ENCODE assay signal across 16 cellular contexts in the genomic region with DNA sequence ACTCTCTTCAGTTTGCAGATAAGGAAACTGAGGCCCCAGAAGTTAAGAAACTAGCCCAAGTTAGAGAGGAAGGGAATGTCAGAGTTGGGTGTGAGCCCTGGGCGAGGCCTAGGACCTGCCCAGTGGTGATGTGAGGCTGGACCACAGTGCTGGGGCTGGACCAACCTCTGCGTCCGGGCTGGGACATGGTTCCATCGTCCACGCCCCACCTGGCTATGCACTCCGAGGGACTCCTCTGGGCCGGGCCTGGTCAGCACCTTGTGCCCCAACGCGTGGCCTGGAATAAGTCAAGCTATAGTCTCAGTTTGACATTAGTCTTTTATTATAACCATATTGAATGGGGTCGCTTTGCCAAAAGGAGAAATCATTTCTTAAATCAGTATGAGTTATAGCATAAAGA.
DNase-seq lines count a peak whose midpoint lies in the region; ATAC-seq and TF ChIP-seq lines count a peak whose summit lies in the region.
"Had no signal": no experiment of that assay in that cellular context is flagged by ENCODE, and none has a peak within 500 bp of the region (broad histone marks: within the 10 kb centered on the region; RNA-seq: fewer than 3 reads in every experiment).

No MANE protein-coding gene starts in this region.

- peak overlapping the region; percentile 47 for H3K27ac Mint-ChIP-seq in activated CD8-positive, alpha-beta T cell treated with anti-CD3 and anti-CD28 coated beads, Interleukin-2, amount 10 ng/mL, durations not matched to agents 7 days and 5 days
- no peak overlapping the region for H3K27ac Mint-ChIP-seq in activated CD8-positive, alpha-beta T cell treated with anti-CD3 and anti-CD28 coated beads for 36 hours

- POLR2A ChIA-PET in activated CD8-positive, alpha-beta T cell treated with anti-CD3 and anti-CD28 coated beads, Interleukin-2, amount 10 ng/mL, durations not matched to agents 7 days and 5 days (lab: Charles Lee): no interaction called here
- POLR2A ChIA-PET in activated CD8-positive, alpha-beta T cell treated with anti-CD3 and anti-CD28 coated beads for 36 hours (lab: Charles Lee): no interaction called here

- H3K36me3 ChIP-seq in right atrium auricular region (peaks cover 26% of the 10 kb centered on the region), psoas muscle (ENCODE audit: insufficient read depth in 1 of 2, low read depth in 1 of 2) (peaks cover 0 to 17% of the 10 kb centered on the region in 2 donors)

- H3K4me3 ChIP-seq in right atrium auricular region (no peak overlapping the region), psoas muscle (no peak overlapping the region)
- H3K4me3 ChIP-seq: BLaER1 had no signal

- peaks cover 10% of the 10 kb centered on the region for H3K9me3 Mint-ChIP-seq in activated CD8-positive, alpha-beta T cell treated with anti-CD3 and anti-CD28 coated beads, Interleukin-2, amount 10 ng/mL, durations not matched to agents 7 days and 5 days (ENCODE audit: insufficient read depth)
- H3K9me3 Mint-ChIP-seq in activated CD8-positive, alpha-beta T cell treated with anti-CD3 and anti-CD28 coated beads for 36 hours: peaks cover 11% of the 10 kb centered on the region

- no peak overlapping the region for H3K4me3 Mint-ChIP-seq in activated CD8-positive, alpha-beta T cell treated with anti-CD3 and anti-CD28 coated beads, Interleukin-2, amount 10 ng/mL, durations not matched to agents 7 days and 5 days
- no peak overlapping the region for H3K4me3 Mint-ChIP-seq in activated CD8-positive, alpha-beta T cell treated with anti-CD3 and anti-CD28 coated beads for 36 hours
- H3K4me3 Mint-ChIP-seq: CD8-positive, alpha-beta memory T cell; H9 had no signal

- no peak for TF ChIP-seq CTCF in activated CD8-positive, alpha-beta T cell treated with anti-CD3 and anti-CD28 coated beads for 36 hours (IDR thresholded peaks at IDR 0.05)
- TF ChIP-seq CTCF in right atrium auricular region (IDR thresholded peaks at IDR 0.05): no peak
- TF ChIP-seq CTCF in psoas muscle (IDR thresholded peaks at IDR 0.05): no peak

- CTCF ChIA-PET in activated CD8-positive, alpha-beta T cell treated with anti-CD3 and anti-CD28 coated beads, Interleukin-2, amount 10 ng/mL, durations not matched to agents 7 days and 5 days (lab: Charles Lee): no interaction called here
- CTCF ChIA-PET in activated CD8-positive, alpha-beta T cell treated with anti-CD3 and anti-CD28 coated beads for 36 hours (lab: Charles Lee): interaction anchor here (1.5 kb wide), 1 partner anchor 30 kb away, joined by 5 read pairs; no protein-coding TSS in a partner anchor

- H3K4me1 Mint-ChIP-seq in activated CD8-positive, alpha-beta T cell treated with anti-CD3 and anti-CD28 coated beads, Interleukin-2, amount 10 ng/mL, durations not matched to agents 7 days and 5 days (ENCODE audit: low read depth): peaks cover 67% of the 10 kb centered on the region
- peaks cover 28% of the 10 kb centered on the region for H3K4me1 Mint-ChIP-seq in activated CD8-positive, alpha-beta T cell treated with anti-CD3 and anti-CD28 coated beads for 36 hours (ENCODE audit: low read depth)

- WGBS in psoas muscle, 3 donors: 96 to 99% (median 97%) methylated on average over 10 of the region's 10 CpGs

- no peak for ATAC-seq in activated CD8-positive, alpha-beta T cell treated with anti-CD3 and anti-CD28 coated beads, Interleukin-2, amount 10 ng/mL, durations not matched to agents 7 days and 5 days
- ATAC-seq in activated CD8-positive, alpha-beta T cell treated with anti-CD3 and anti-CD28 coated beads for 36 hours: no peak
- ATAC-seq in psoas muscle: no peak
- no peak for ATAC-seq in HG02623 (IDR thresholded peaks at IDR 0.05; ENCODE audit: unreplicated experiment)
- no peak for ATAC-seq in GM21381 (IDR thresholded peaks at IDR 0.05; ENCODE audit: unreplicated experiment)

- peaks cover 67% of the 10 kb centered on the region for H3K36me3 Mint-ChIP-seq in activated CD8-positive, alpha-beta T cell treated with anti-CD3 and anti-CD28 coated beads, Interleukin-2, amount 10 ng/mL, durations not matched to agents 7 days and 5 days (ENCODE audit: low read depth)
- H3K36me3 Mint-ChIP-seq in activated CD8-positive, alpha-beta T cell treated with anti-CD3 and anti-CD28 coated beads for 36 hours (ENCODE audit: low read depth): peaks cover 34% of the 10 kb centered on the region

- intact Hi-C loops in activated CD8-positive, alpha-beta T cell treated with anti-CD3 and anti-CD28 coated beads for 36 hours (cut with micrococcal nuclease): no loop called here
- intact Hi-C loops in cardiac septum (cut with DNase I): no loop called here
- intact Hi-C loops in psoas muscle (cut with DNase I): no loop called here

- H3K4me1 ChIP-seq in right atrium auricular region (peaks cover 0 to 18% of the 10 kb centered on the region in 2 donors), psoas muscle (peaks cover 27% of the 10 kb centered on the region)
- H3K4me1 ChIP-seq: Caco-2 had no signal

- H3K27me3 Mint-ChIP-seq in activated CD8-positive, alpha-beta T cell treated with anti-CD3 and anti-CD28 coated beads, Interleukin-2, amount 10 ng/mL, durations not matched to agents 7 days and 5 days (ENCODE audit: low read depth): no peaks in the 10 kb centered on the region
- no peaks in the 10 kb centered on the region for H3K27me3 Mint-ChIP-seq in activated CD8-positive, alpha-beta T cell treated with anti-CD3 and anti-CD28 coated beads for 36 hours
- H3K27me3 Mint-ChIP-seq: CD8-positive, alpha-beta memory T cell had no signal

- H3K27ac ChIP-seq in right atrium auricular region (peak overlapping the region; percentile 82), psoas muscle (peak overlapping the region; percentile 72)
- H3K27ac ChIP-seq: BLaER1 had no signal

- no peak for DNase-seq in activated CD8-positive, alpha-beta T cell treated with anti-CD3 and anti-CD28 coated beads, Interleukin-2, amount 10 ng/mL, durations not matched to agents 7 days and 5 days
- no peak for DNase-seq in activated CD8-positive, alpha-beta T cell treated with anti-CD3 and anti-CD28 coated beads for 36 hours
- DNase-seq in right atrium auricular region (ENCODE audit: low spot score): no peak
- DNase-seq in cardiac septum (ENCODE audit: low spot score): no peak
- peak in 1 of 2 donors; percentile 36 for DNase-seq in psoas muscle
- DNase-seq: 8988T; AML-193; Caco-2; CD8-positive, alpha-beta memory T cell; DND-41; GDM1; GOT3; H9 had no signal

- H3K27me3 ChIP-seq in right atrium auricular region: no peaks in the 10 kb centered on the region
- H3K27me3 ChIP-seq in psoas muscle (ENCODE audit: insufficient read depth in 3 of 3, low read length in 2 of 3): no peaks in the 10 kb centered on the region
- H3K27me3 ChIP-seq: BLaER1 had no signal

- H3K9me3 ChIP-seq in right atrium auricular region: peaks cover 0 to 14% of the 10 kb centered on the region in 2 donors
- no peaks in the 10 kb centered on the region for H3K9me3 ChIP-seq in psoas muscle
- H3K9me3 ChIP-seq: Caco-2 had no signal
